Comparison of ENCODE assay signal across 16 cellular contexts in genomic region chr6:47034421-47034820, GRCh38. TPM values are rescaled to one million over a fixed set of nuclear protein-coding genes. Genes with fewer than 3 reads are reported as not detected.
A peak's percentile ranks its signal among the peaks of the same experiment; 100 is the strongest.
DNase-seq lines count a peak whose midpoint lies in the region; ATAC-seq and TF ChIP-seq lines count a peak whose summit lies in the region.
"Had no signal": no experiment of that assay in that cellular context is flagged by ENCODE, and none has a peak within 500 bp of the region (broad histone marks: within the 10 kb centered on the region; RNA-seq: fewer than 3 reads in every experiment).

No MANE protein-coding gene starts in this region.

- intact Hi-C loops in HCT116 (cut with micrococcal nuclease): no loop called here

- no peak overlapping the region for H3K4ac ChIP-seq in trophoblast cell (ENCODE audit: low read depth, low read length)

- no CpG with 5 or more reads among the region's 2 CpGs for WGBS in trophoblast cell (ENCODE audit: extremely low coverage, insufficient coverage, insufficient read length)

- H2BK120ac ChIP-seq in trophoblast cell (ENCODE audit: insufficient read depth, low read length, poor library complexity): no peak overlapping the region

- H2AFZ ChIP-seq in HCT116 (ENCODE audit: low read depth, low read length, poor library complexity, severe bottlenecking) (no peak overlapping the region), trophoblast cell (ENCODE audit: insufficient read depth, low read length, poor library complexity) (no peak overlapping the region)

- H3K4me3 ChIP-seq in HCT116 (replicated peaks in 1 of 2; ENCODE audit: low read depth in 1 of 2, low read length in 2 of 2): peak overlapping the region in 1 of 2 experiments; percentile 23; a peak in 2 of 4 replicates
- H3K4me3 ChIP-seq in trophoblast cell (ENCODE audit: low read depth, low read length): no peak overlapping the region
- H3K4me3 ChIP-seq: BLaER1, body of pancreas, heart left ventricle, pancreas had no signal

- no peak overlapping the region for H3K14ac ChIP-seq in trophoblast cell (ENCODE audit: low read length)

- no peak for TF ChIP-seq CTCF in HCT116 (IDR thresholded peaks at IDR 0.05 in 2 of 3, conservative IDR thresholded peaks at IDR 0.05 in 1 of 3; ENCODE audit: borderline replicate concordance in 1 of 3, insufficient read depth in 1 of 3, low read depth in 2 of 3, low read length in 2 of 3)
- no peak for TF ChIP-seq CTCF in VCaP (conservative IDR thresholded peaks at IDR 0.05)

- no peak overlapping the region for H4K8ac ChIP-seq in trophoblast cell (ENCODE audit: low read depth, low read length)

- H2BK12ac ChIP-seq in trophoblast cell (ENCODE audit: low read length): no peak overlapping the region

- no peak for TF ChIP-seq POLR2A in HCT116 (IDR thresholded peaks at IDR 0.05; ENCODE audit: borderline replicate concordance, extremely low read depth, insufficient read depth, insufficient read length)

- no peak overlapping the region for H2AK5ac ChIP-seq in trophoblast cell (ENCODE audit: low read length)

- H3K79me2 ChIP-seq in HCT116 (ENCODE audit: insufficient read depth, low read length): peaks cover 92% of the 10 kb centered on the region
- H3K79me2 ChIP-seq in trophoblast cell (ENCODE audit: control insufficient read depth, insufficient read depth, low read length, poor library complexity): no peaks in the 10 kb centered on the region

- DNase-seq in HCT116 (ENCODE audit: low read depth, low spot score) (no peak), epithelial cell of prostate (ENCODE audit: low read depth, low spot score) (no peak), trophoblast cell (no peak), NCI-H1694 (lab: John Stamatoyannopoulos, UW) (no peak)
- DNase-seq in stimulated activated CD4-positive, alpha-beta T cell treated with anti-CD3 and anti-CD28 coated beads, Interleukin-2, amount 100 ng/mL, for 24 hours: no peak
- DNase-seq: activated gamma-delta T cell; stimulated activated CD4-positive, alpha-beta T cell treated with anti-CD3 and anti-CD28 coated beads, Interleukin-12 subunit alpha, Interleukin-12 subunit beta, amount 100 ng/mL, for 4 hours; T-helper 1 cell had no signal

- no peak overlapping the region for H4K12ac ChIP-seq in trophoblast cell (ENCODE audit: low read depth, low read length)

- no peak overlapping the region for H3K18ac ChIP-seq in trophoblast cell (ENCODE audit: low read length)

- RAD21 ChIA-PET in HCT116 (lab: Charles Lee; ENCODE audit: low non-redundant PET in 1 of 2, low total read pairs in 2 of 2, uncharacterized antibody in 2 of 2, unreplicated experiment in 2 of 2): interaction anchor here in 1 of 2 experiments (0.7 kb wide), 1 partner anchor 185 kb away, joined by 3 read pairs; no protein-coding TSS in a partner anchor

- POLR2A ChIA-PET in HCT116 (lab: Charles Lee): interaction anchor here (0.8 to 3.5 kb wide), 4 partner anchors 9 to 41 kb away, joined by 3 to 24 read pairs (median 8); no protein-coding TSS in a partner anchor

- no peaks in the 10 kb centered on the region for H4K20me1 ChIP-seq in HCT116 (ENCODE audit: insufficient read depth)
- H4K20me1 ChIP-seq: BLaER1 had no signal

- peak overlapping the region; percentile 53 for H3K9ac ChIP-seq in HCT116 (ENCODE audit: low read length)
- no peak overlapping the region for H3K9ac ChIP-seq in trophoblast cell (ENCODE audit: low read length)
- H3K9ac ChIP-seq: BLaER1 had no signal

- H4K91ac ChIP-seq in trophoblast cell (ENCODE audit: low read depth, low read length): no peak overlapping the region

- no peaks in the 10 kb centered on the region for H3K9me2 ChIP-seq in HCT116 (ENCODE audit: insufficient read depth)

- TF ChIP-seq RAD21 in HCT116 (IDR thresholded peaks at IDR 0.05; ENCODE audit: low read depth): no peak

- no peak overlapping the region for H3K23ac ChIP-seq in trophoblast cell (ENCODE audit: low read length)

- H3K4me2 ChIP-seq in HCT116 (ENCODE audit: low read length) (peak overlapping the region; percentile 72), trophoblast cell (ENCODE audit: low read length) (peak overlapping the region; percentile 21)
- H3K4me2 ChIP-seq: BLaER1 had no signal

- H2BK5ac ChIP-seq in trophoblast cell (ENCODE audit: low read depth, low read length, poor library complexity): no peak overlapping the region

- no TSS peak for BruUV-seq in HCT116 (replicated peaks; lab: Mats Ljungman, UMichigan)

- H3K9me3 ChIP-seq in HCT116 (ENCODE audit: control insufficient read depth in 1 of 2, insufficient read depth in 1 of 2, low read depth in 1 of 2, low read length in 2 of 2) (no peaks in the 10 kb centered on the region), trophoblast cell (ENCODE audit: insufficient read depth, low read depth, low read length) (no peaks in the 10 kb centered on the region)
- H3K9me3 ChIP-seq: BLaER1, body of pancreas, heart left ventricle, pancreas had no signal

- no peaks in the 10 kb centered on the region for H3K79me1 ChIP-seq in trophoblast cell (ENCODE audit: low read length)

- peaks cover 0 to 4% of the 10 kb centered on the region in 2 experiments; a peak in 1 of 4 replicates for H3K36me3 ChIP-seq in HCT116 (ENCODE audit: control insufficient read depth in 1 of 2, insufficient read depth in 2 of 2, low read length in 2 of 2)
- no peaks in the 10 kb centered on the region for H3K36me3 ChIP-seq in trophoblast cell (ENCODE audit: control insufficient read depth in 1 of 2, insufficient read depth in 2 of 2, low read length in 2 of 2)
- H3K36me3 ChIP-seq: BLaER1, heart left ventricle, pancreas had no signal

- peak overlapping the region; percentile 63 for H3K27ac ChIP-seq in HCT116 (ENCODE audit: low read depth, low read length)
- peak overlapping the region; percentile 78 for H3K27ac ChIP-seq in VCaP
- peak overlapping the region; percentile 69 for H3K27ac ChIP-seq in epithelial cell of prostate
- H3K27ac ChIP-seq in trophoblast cell (ENCODE audit: low read depth, low read length): no peak overlapping the region
- H3K27ac ChIP-seq: BLaER1, body of pancreas, pancreas had no signal

- H3K4me1 ChIP-seq in HCT116 (ENCODE audit: control insufficient read depth in 1 of 2, insufficient read depth in 2 of 2, low read length in 2 of 2) (peaks cover 38 to 61% of the 10 kb centered on the region in 2 experiments), trophoblast cell (ENCODE audit: control insufficient read depth in 1 of 2, insufficient read depth in 2 of 2, low read length in 2 of 2) (peaks cover 4 to 7% of the 10 kb centered on the region in 2 experiments)
- H3K4me1 ChIP-seq: BLaER1 had no signal

- CTCF ChIA-PET in HCT116 (lab: Charles Lee): interaction anchor here (1.1 to 2.1 kb wide), 2 partner anchors 13 to 185 kb away, joined by 3 to 8 read pairs; no protein-coding TSS in a partner anchor

- H3K27me3 ChIP-seq in HCT116 (ENCODE audit: insufficient read depth, low read length) (no peaks in the 10 kb centered on the region), trophoblast cell (ENCODE audit: insufficient read depth, low read length) (no peaks in the 10 kb centered on the region)
- H3K27me3 ChIP-seq: BLaER1, body of pancreas had no signal

- ATAC-seq in HCT116 (peak; percentile 17), HG03097 (IDR thresholded peaks at IDR 0.05; ENCODE audit: low FRiP score, unreplicated experiment) (no peak), GM21447 (IDR thresholded peaks at IDR 0.05; ENCODE audit: unreplicated experiment) (no peak)

TF ChIP-seq in HCT116, 20 proteins besides CTCF, POLR2A, EP300 and RAD21:
- TF ChIP-seq JUND (IDR thresholded peaks at IDR 0.05): no peak
- TF ChIP-seq POLR2AphosphoS5 (IDR thresholded peaks at IDR 0.05; ENCODE audit: low read depth, low read length): no peak
- no peak for TF ChIP-seq ELF1 (IDR thresholded peaks at IDR 0.05; ENCODE audit: borderline replicate concordance, low read depth)
- no peak for TF ChIP-seq CEBPB (IDR thresholded peaks at IDR 0.05; ENCODE audit: low read depth)

RNA-seq across cellular contexts. Expression of gene ADGRF1, which starts 7.7 kb away (rescaled TPM):
- total RNA-seq in HCT116 (2021; ENCODE audit: unreplicated experiment): 39.6 TPM
- polyA plus RNA-seq in HCT116 (2012): 23.0 and 35.4 TPM in 2 replicates
- polyA plus RNA-seq in trophoblast cell (2013): 0.55 and 0.79 TPM in 2 replicates
- polyA plus RNA-seq: heart left ventricle, IgD-negative memory B cell had no signal
